Comparison of ENCODE assay signal across 26 cellular contexts in the genomic region with DNA sequence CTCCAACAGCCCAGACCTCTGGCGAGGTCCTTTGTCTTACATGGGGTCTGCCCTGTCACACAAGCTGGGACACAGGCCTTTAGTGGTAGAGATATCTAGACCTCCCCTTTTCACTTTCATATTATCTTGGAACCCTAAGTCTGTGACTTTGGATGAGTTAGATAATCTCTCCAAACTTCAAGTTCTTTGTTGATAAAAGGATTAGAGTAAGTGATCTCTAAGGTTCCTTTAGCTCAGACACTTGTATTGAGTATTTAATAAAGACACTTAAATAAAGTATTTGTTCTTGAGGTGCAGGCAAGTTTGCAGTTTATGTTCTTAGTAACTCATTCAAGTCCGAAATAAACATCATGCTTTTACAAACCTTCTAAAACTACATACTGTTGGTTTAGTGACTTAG. TPM values are rescaled to one million over a fixed set of nuclear protein-coding genes. Genes with fewer than 3 reads are reported as not detected.
A peak's percentile ranks its signal among the peaks of the same experiment; 100 is the strongest.
DNase-seq lines count a peak whose midpoint lies in the region; ATAC-seq and TF ChIP-seq lines count a peak whose summit lies in the region.
"Had no signal": no experiment of that assay in that cellular context is flagged by ENCODE, and none has a peak within 500 bp of the region (broad histone marks: within the 10 kb centered on the region; RNA-seq: fewer than 3 reads in every experiment).

No MANE protein-coding gene starts in this region.

- no peaks in the 10 kb centered on the region for H3K27me3 ChIP-seq in dorsolateral prefrontal cortex
- no peaks in the 10 kb centered on the region for H3K27me3 ChIP-seq in neutrophil
- no peaks in the 10 kb centered on the region for H3K27me3 ChIP-seq in body of pancreas
- H3K27me3 ChIP-seq: BE2C, SJSA1 had no signal

- no peak for DNase-seq in activated naive CD8-positive, alpha-beta T cell treated with anti-CD3 and anti-CD28 coated beads for 36 hours
- DNase-seq in dorsolateral prefrontal cortex (no peak), superior temporal gyrus (ENCODE audit: extremely low spot score) (peak; percentile 44), cerebellar nuclear complex (lab: John Stamatoyannopoulos, UW) (no peak), body of pancreas (no peak)
- DNase-seq: 8988T, ACHN, BE2C, DMS53, GOT3, NCI-H1048, NCI-H1417, NCI-H1694 treated with DMSO at 0.1 percent for 48 hours, NCI-H2081, NCI-H2227 treated with DMSO at 0.1 percent for 48 hours, NCI-H510A, NCI-H69, Right ventricle myocardium superior, RPMI8226 had no signal

- no peaks in the 10 kb centered on the region for H3K36me3 ChIP-seq in neutrophil
- H3K36me3 ChIP-seq in body of pancreas (replicated peaks in 1 of 2; ENCODE audit: insufficient read depth in 1 of 2, low read depth in 2 of 2), result no peaks in the 10 kb centered on the region
- H3K36me3 ChIP-seq: BE2C, SJSA1 had no signal

- H3K9me3 ChIP-seq in neutrophil (no peaks in the 10 kb centered on the region), body of pancreas (no peaks in the 10 kb centered on the region)
- H3K9me3 ChIP-seq: BE2C, SJSA1 had no signal

- peaks cover 34 to 48% of the 10 kb centered on the region in 2 experiments for H3K4me1 ChIP-seq in neutrophil (ENCODE audit: control insufficient read depth in 1 of 2, insufficient read depth in 1 of 2, low read depth in 1 of 2, low read length in 1 of 2)
- H3K4me1 ChIP-seq in body of pancreas, result peaks cover 18% of the 10 kb centered on the region

- no peak overlapping the region for H3K4me3 Mint-ChIP-seq in activated naive CD8-positive, alpha-beta T cell
- H3K4me3 Mint-ChIP-seq in activated naive CD8-positive, alpha-beta T cell treated with anti-CD3 and anti-CD28 coated beads for 36 hours, result no peak overlapping the region
- H3K4me3 Mint-ChIP-seq: CD14-positive monocyte had no signal

- peak overlapping the region; percentile 0 for H3K27ac Mint-ChIP-seq in activated naive CD8-positive, alpha-beta T cell
- no peak overlapping the region for H3K27ac Mint-ChIP-seq in activated naive CD8-positive, alpha-beta T cell treated with anti-CD3 and anti-CD28 coated beads for 36 hours

- intact Hi-C loops in dorsolateral prefrontal cortex (cut with DNase I), result loop anchor here in 1 of 2 donors (10.0 kb wide), 1 partner anchor 114 kb away; no protein-coding TSS in a partner anchor
- intact Hi-C loops in body of pancreas (cut with DNase I), result no loop called here

- H3K4me3 ChIP-seq in dorsolateral prefrontal cortex (peak overlapping the region in 1 of 59 donors; percentile 3), neutrophil (ENCODE audit: low read depth in 1 of 2, low read length in 1 of 2) (no peak overlapping the region), body of pancreas (no peak overlapping the region)
- H3K4me3 ChIP-seq: SJSA1 had no signal

- WGBS in body of pancreas, 2 donors, result 93 to 95% methylated on average over 2 of the region's 2 CpGs

- no peaks in the 10 kb centered on the region for H3K27me3 Mint-ChIP-seq in activated naive CD8-positive, alpha-beta T cell
- H3K27me3 Mint-ChIP-seq in activated naive CD8-positive, alpha-beta T cell treated with anti-CD3 and anti-CD28 coated beads for 36 hours, result no peaks in the 10 kb centered on the region
- H3K27me3 Mint-ChIP-seq: IgD-negative memory B cell had no signal

- H3K4me1 Mint-ChIP-seq in activated naive CD8-positive, alpha-beta T cell (ENCODE audit: low read depth), result peaks cover 53% of the 10 kb centered on the region
- peaks cover 52% of the 10 kb centered on the region for H3K4me1 Mint-ChIP-seq in activated naive CD8-positive, alpha-beta T cell treated with anti-CD3 and anti-CD28 coated beads for 36 hours

- ATAC-seq in GM18868 (IDR thresholded peaks at IDR 0.05; ENCODE audit: unreplicated experiment) (no peak), body of pancreas (no peak)

- H3K9me3 Mint-ChIP-seq in activated naive CD8-positive, alpha-beta T cell (ENCODE audit: low read depth), result peaks cover 1% of the 10 kb centered on the region
- H3K9me3 Mint-ChIP-seq in activated naive CD8-positive, alpha-beta T cell treated with anti-CD3 and anti-CD28 coated beads for 36 hours, result no peaks in the 10 kb centered on the region
- H3K9me3 Mint-ChIP-seq: CD14-positive monocyte, IgD-negative memory B cell had no signal

- H3K27ac ChIP-seq in dorsolateral prefrontal cortex, result peak overlapping the region in 44 of 59 donors; percentile 4 to 99 (median 64)
- peak overlapping the region; percentile 10 for H3K27ac ChIP-seq in neutrophil
- no peak overlapping the region for H3K27ac ChIP-seq in body of pancreas
- H3K27ac ChIP-seq: HL-60, SJSA1 had no signal

- no peak for TF ChIP-seq CTCF in dorsolateral prefrontal cortex (IDR thresholded peaks at IDR 0.05 in 54 of 56, conservative IDR thresholded peaks at IDR 0.05 in 2 of 56; ENCODE audit: low read depth in 1 of 56, partially characterized antibody in 56 of 56)
- TF ChIP-seq CTCF in neutrophil (IDR thresholded peaks at IDR 0.05), result no peak
- no peak for TF ChIP-seq CTCF in body of pancreas (IDR thresholded peaks at IDR 0.05)

- no peak for TF ChIP-seq POLR2A in body of pancreas (IDR thresholded peaks at IDR 0.05)

- H3K36me3 Mint-ChIP-seq in activated naive CD8-positive, alpha-beta T cell, result peaks cover 2% of the 10 kb centered on the region
- peaks cover 24% of the 10 kb centered on the region for H3K36me3 Mint-ChIP-seq in activated naive CD8-positive, alpha-beta T cell treated with anti-CD3 and anti-CD28 coated beads for 36 hours

RNA-seq across cellular contexts. Expression of a gene that starts 57.8 kb away (rescaled TPM):
- total RNA-seq in activated naive CD8-positive, alpha-beta T cell treated with anti-CD3 and anti-CD28 coated beads for 36 hours, result 10 to 100 TPM; 16.3 to 16.4 TPM
- total RNA-seq in dorsolateral prefrontal cortex, result 10 to 100 TPM; 14.2 to 36.0 (median 21.6) TPM
- 1 to 10 TPM; 2.0 to 4.2 TPM for total RNA-seq in body of pancreas

Comparison
In these comparisons a context has a peak if more than half of its experiments do, and no peak if none do; other contexts are left out.
1. H3K27ac ChIP-seq: peak in dorsolateral prefrontal cortex (44 of 59) and neutrophil (single experiment); none in body of pancreas (0 of 4).